ENCODE assay signal across 10 cellular contexts in the genomic region with DNA sequence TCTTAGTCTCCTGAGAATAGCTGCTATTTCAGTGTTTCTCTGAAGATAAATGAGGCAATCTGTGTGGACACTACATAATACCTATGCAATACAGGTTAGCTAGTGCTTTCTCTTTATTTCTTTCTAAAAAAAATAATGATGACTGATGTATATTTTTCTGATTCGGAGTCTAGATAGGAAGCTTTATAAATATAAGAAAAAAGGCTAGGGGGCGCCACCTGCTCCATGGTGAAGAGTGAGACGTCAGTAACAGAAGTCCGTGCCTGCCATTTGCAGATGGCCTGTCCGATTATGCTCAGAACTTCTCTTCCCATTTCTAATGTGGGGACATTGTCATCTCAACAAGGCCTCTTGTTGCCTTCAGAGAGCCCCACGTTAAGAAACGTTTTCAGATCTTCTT. TPM values are rescaled to one million over a fixed set of nuclear protein-coding genes. Genes with fewer than 3 reads are reported as not detected.
A peak's percentile ranks its signal among the peaks of the same experiment; 100 is the strongest.
DNase-seq lines count a peak whose midpoint lies in the region; ATAC-seq and TF ChIP-seq lines count a peak whose summit lies in the region.
"Had no signal": no experiment of that assay in that cellular context is flagged by ENCODE, and none has a peak within 500 bp of the region (broad histone marks: within the 10 kb centered on the region; RNA-seq: fewer than 3 reads in every experiment).

No MANE protein-coding gene starts in this region.

- H3F3A ChIP-seq in SK-N-SH (replicated peaks; ENCODE audit: insufficient read depth): peaks cover 4% of the 10 kb centered on the region

- no peak for ATAC-seq in SK-N-SH treated with all-trans-retinoic acid at 6 μM for 48 hours
- ATAC-seq in mucosa of descending colon: no peak
- no peak for ATAC-seq in HG03442 (IDR thresholded peaks at IDR 0.05; ENCODE audit: unreplicated experiment)
- ATAC-seq: naive thymus-derived CD4-positive, alpha-beta T cell had no signal

- H3K4me2 ChIP-seq in SK-N-SH: no peak overlapping the region

- WGBS in SK-N-SH (ENCODE audit: low lambda C conversion rate): 91% methylated on average over 7 of the region's 7 CpGs

- H3K9me2 ChIP-seq in SK-N-SH: no peaks in the 10 kb centered on the region

- POLR2A ChIA-PET in SK-N-SH (lab: Yijun Ruan, JAX): no interaction called here

- no peak overlapping the region for H3K9ac ChIP-seq in SK-N-SH
- H3K9ac ChIP-seq in adipocyte (ENCODE audit: low read length): no peak overlapping the region

- no peak overlapping the region for H3K4me3 ChIP-seq in SK-N-SH (ENCODE audit: low read depth in 2 of 2, low read length in 1 of 2)
- H3K4me3 ChIP-seq in adipocyte (ENCODE audit: low read length): no peak overlapping the region
- no peak overlapping the region for H3K4me3 ChIP-seq in mucosa of descending colon
- no peak overlapping the region for H3K4me3 ChIP-seq in effector memory CD4-positive, alpha-beta T cell (ENCODE audit: insufficient read depth, low read depth, low read length, poor library complexity, severe bottlenecking)

- H3K27ac ChIP-seq in SK-N-SH (ENCODE audit: low read depth in 2 of 2, low read length in 1 of 2): no peak overlapping the region
- H3K27ac ChIP-seq in effector memory CD4-positive, alpha-beta T cell (ENCODE audit: insufficient read depth, low read length, poor library complexity, severe bottlenecking): no peak overlapping the region

- no peak overlapping the region for H2AFZ ChIP-seq in SK-N-SH (ENCODE audit: low read depth)

- peak; percentile 63 for TF ChIP-seq CTCF in SK-N-SH (IDR thresholded peaks at IDR 0.05)
- TF ChIP-seq CTCF in mucosa of descending colon (IDR thresholded peaks at IDR 0.05): no peak

- no peaks in the 10 kb centered on the region for H3K79me2 ChIP-seq in SK-N-SH (ENCODE audit: insufficient read depth)

- H3K9me3 ChIP-seq in SK-N-SH (no peaks in the 10 kb centered on the region), adipocyte (ENCODE audit: control insufficient read depth, low read length) (no peaks in the 10 kb centered on the region), mucosa of descending colon (no peaks in the 10 kb centered on the region)
- no peaks in the 10 kb centered on the region for H3K9me3 ChIP-seq in effector memory CD4-positive, alpha-beta T cell (ENCODE audit: control insufficient read depth, low read length)

- CTCF ChIA-PET in SK-N-SH (lab: Yijun Ruan, JAX): interaction anchor here (0.7 to 6.8 kb wide), 31 partner anchors 8 to 961 kb away, joined by 3 to 97 read pairs (median 5); a partner anchor contains a TSS

- intact Hi-C loops in mucosa of descending colon (cut with DNase I, micrococcal nuclease): no loop called here

- H3K27me3 ChIP-seq in SK-N-SH (ENCODE audit: insufficient read depth) (no peaks in the 10 kb centered on the region), adipocyte (replicated peaks; ENCODE audit: control insufficient read depth, insufficient read depth, low read length) (no peaks in the 10 kb centered on the region)
- H3K27me3 ChIP-seq in effector memory CD4-positive, alpha-beta T cell (replicated peaks; ENCODE audit: control insufficient read depth, insufficient read depth, low read length, poor library complexity, severe bottlenecking): no peaks in the 10 kb centered on the region

- H3K4me1 ChIP-seq in SK-N-SH (ENCODE audit: control insufficient read depth in 1 of 2, insufficient read depth in 2 of 2, low read depth in 1 of 2, low read length in 1 of 2): peaks cover 0 to 2% of the 10 kb centered on the region in 2 experiments; a peak in 1 of 4 replicates
- no peaks in the 10 kb centered on the region for H3K4me1 ChIP-seq in adipocyte (ENCODE audit: control insufficient read depth, insufficient read depth, low read length)
- H3K4me1 ChIP-seq in mucosa of descending colon (ENCODE audit: low read depth): no peaks in the 10 kb centered on the region
- H3K4me1 ChIP-seq in effector memory CD4-positive, alpha-beta T cell (ENCODE audit: control insufficient read depth, insufficient read depth, low read length, poor library complexity, severe bottlenecking): no peaks in the 10 kb centered on the region

- TF ChIP-seq EP300 in SK-N-SH (IDR thresholded peaks at IDR 0.05; ENCODE audit: borderline replicate concordance in 1 of 2, low read depth in 1 of 2, low read length in 1 of 2): no peak

- DNase-seq in SK-N-SH (peak; percentile 53), HT-29 (ENCODE audit: low spot score) (peak; percentile 19), adipocyte (ENCODE audit: low read depth) (peak; percentile 49), mucosa of descending colon (peak in 2 of 3 donors; percentile 3 to 61), 8988T (no peak)
- no peak for DNase-seq in effector memory CD4-positive, alpha-beta T cell

- no peak for TF ChIP-seq RAD21 in SK-N-SH (IDR thresholded peaks at IDR 0.05; ENCODE audit: low read length)

- H4K20me1 ChIP-seq in SK-N-SH (ENCODE audit: insufficient read depth): no peaks in the 10 kb centered on the region

- H3K36me3 ChIP-seq in SK-N-SH (replicated peaks in 1 of 2; ENCODE audit: control insufficient read depth in 1 of 2, insufficient read depth in 2 of 2, low read length in 1 of 2) (peaks cover 29 to 55% of the 10 kb centered on the region in 2 experiments), adipocyte (ENCODE audit: control insufficient read depth, insufficient read depth, low read length, severe bottlenecking) (peaks cover 31% of the 10 kb centered on the region), mucosa of descending colon (ENCODE audit: low read depth) (peaks cover 5% of the 10 kb centered on the region)
- H3K36me3 ChIP-seq in effector memory CD4-positive, alpha-beta T cell (ENCODE audit: control insufficient read depth, insufficient read depth, low read length): peaks cover 9% of the 10 kb centered on the region

TF ChIP-seq in SK-N-SH, 30 proteins besides CTCF, POLR2A, EP300 and RAD21:
- TF ChIP-seq GABPA (IDR thresholded peaks at IDR 0.05; ENCODE audit: low read depth): no peak

TF ChIP-seq in SK-N-SH treated with all-trans-retinoic acid at 6 μM for 48 hours, 23 proteins besides CTCF, POLR2A, EP300 and RAD21:
- TF ChIP-seq, protein P1, sequence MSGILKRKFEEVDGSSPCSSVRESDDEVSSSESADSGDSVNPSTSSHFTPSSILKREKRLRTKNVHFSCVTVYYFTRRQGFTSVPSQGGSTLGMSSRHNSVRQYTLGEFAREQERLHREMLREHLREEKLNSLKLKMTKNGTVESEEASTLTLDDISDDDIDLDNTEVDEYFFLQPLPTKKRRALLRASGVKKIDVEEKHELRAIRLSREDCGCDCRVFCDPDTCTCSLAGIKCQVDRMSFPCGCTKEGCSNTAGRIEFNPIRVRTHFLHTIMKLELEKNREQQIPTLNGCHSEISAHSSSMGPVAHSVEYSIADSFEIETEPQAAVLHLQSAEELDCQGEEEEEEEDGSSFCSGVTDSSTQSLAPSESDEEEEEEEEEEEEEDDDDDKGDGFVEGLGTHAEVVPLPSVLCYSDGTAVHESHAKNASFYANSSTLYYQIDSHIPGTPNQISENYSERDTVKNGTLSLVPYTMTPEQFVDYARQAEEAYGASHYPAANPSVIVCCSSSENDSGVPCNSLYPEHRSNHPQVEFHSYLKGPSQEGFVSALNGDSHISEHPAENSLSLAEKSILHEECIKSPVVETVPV (CRISPR knock-in tag; IDR thresholded peaks at IDR 0.05): no peak
- TF ChIP-seq, protein P2, sequence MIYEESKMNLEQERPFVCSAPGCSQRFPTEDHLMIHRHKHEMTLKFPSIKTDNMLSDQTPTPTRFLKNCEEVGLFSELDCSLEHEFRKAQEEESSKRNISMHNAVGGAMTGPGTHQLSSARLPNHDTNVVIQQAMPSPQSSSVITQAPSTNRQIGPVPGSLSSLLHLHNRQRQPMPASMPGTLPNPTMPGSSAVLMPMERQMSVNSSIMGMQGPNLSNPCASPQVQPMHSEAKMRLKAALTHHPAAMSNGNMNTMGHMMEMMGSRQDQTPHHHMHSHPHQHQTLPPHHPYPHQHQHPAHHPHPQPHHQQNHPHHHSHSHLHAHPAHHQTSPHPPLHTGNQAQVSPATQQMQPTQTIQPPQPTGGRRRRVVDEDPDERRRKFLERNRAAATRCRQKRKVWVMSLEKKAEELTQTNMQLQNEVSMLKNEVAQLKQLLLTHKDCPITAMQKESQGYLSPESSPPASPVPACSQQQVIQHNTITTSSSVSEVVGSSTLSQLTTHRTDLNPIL (CRISPR knock-in tag; IDR thresholded peaks at IDR 0.05; ENCODE audit: low read depth): no peak

RNA-seq across cellular contexts. Expression of a gene that starts 26.4 kb away (rescaled TPM):
- 307 and 359 TPM in 2 replicates for polyA plus RNA-seq in SK-N-SH (2012; rRNA removed)
- 181 and 270 TPM in 2 replicates for polyA plus RNA-seq in SK-N-SH (2012; cell fraction: cytosol; rRNA removed)
- polyA plus RNA-seq in SK-N-SH (2012; cell fraction: nucleus; rRNA removed): 436 and 654 TPM in 2 replicates
- total RNA-seq in HT-29 (2014; rRNA removed; shearing (Covaris generic)): 95.9 and 99.4 TPM in 2 replicates
- 100 to 1,000 TPM in 2 of 3 donors, 10 to 100 TPM in 1; 96.4 to 260 (median 185) TPM for total RNA-seq in mucosa of descending colon

RNA-seq across cellular contexts. Expression of a gene that starts 49.0 kb away (rescaled TPM):
- not detected in 2 replicates for polyA plus RNA-seq in SK-N-SH (2012; rRNA removed)
- polyA plus RNA-seq in SK-N-SH (2012; cell fraction: cytosol; rRNA removed): not detected in 2 replicates
- 0.01 and 0.05 TPM in 2 replicates for polyA plus RNA-seq in SK-N-SH (2012; cell fraction: nucleus; rRNA removed)
- 0.28 and 1.9 TPM in 2 replicates for total RNA-seq in HT-29 (2014; rRNA removed; shearing (Covaris generic))
- total RNA-seq in mucosa of descending colon: 1 to 10 TPM in 1 of 3 donors, under 1 TPM in 2; 0.41 to 2.5 (median 0.89) TPM
- total RNA-seq: temporal lobe had no signal

Comparison
In these comparisons a context has a peak if more than half of its experiments do, and no peak if none do; other contexts are left out.
1. DNase-seq: peak in SK-N-SH (single experiment), HT-29 (single experiment), adipocyte (single experiment) and mucosa of descending colon (2 of 3); none in 8988T (single experiment) and effector memory CD4-positive, alpha-beta T cell (0 of 3).